26 cellular contexts compared by ENCODE assay signal in the genomic region with DNA sequence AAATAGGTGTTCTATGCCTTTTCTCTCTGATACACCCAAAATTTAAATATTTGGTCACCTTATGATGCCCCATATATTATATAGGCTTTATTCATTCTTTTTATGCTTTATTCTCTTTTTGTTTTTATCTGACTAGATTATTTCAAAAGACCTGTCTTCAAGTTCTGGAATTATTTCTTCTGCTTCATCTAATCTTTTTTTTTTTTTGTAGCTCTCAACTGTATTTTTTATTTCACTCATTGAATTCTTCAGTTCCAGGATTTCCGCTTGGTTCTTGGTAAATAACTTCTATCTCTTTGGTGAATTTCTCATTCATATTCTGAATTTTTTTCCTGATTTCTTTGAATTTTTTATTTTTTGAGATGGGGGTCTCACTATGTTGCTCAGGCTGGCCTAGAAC. TPM values are rescaled to one million over a fixed set of nuclear protein-coding genes. Genes with fewer than 3 reads are reported as not detected.
A peak's percentile ranks its signal among the peaks of the same experiment; 100 is the strongest.
DNase-seq lines count a peak whose midpoint lies in the region; ATAC-seq, FAIRE-seq and TF ChIP-seq lines count a peak whose summit lies in the region.
"Had no signal": no experiment of that assay in that cellular context is flagged by ENCODE, and none has a peak within 500 bp of the region (broad histone marks: within the 10 kb centered on the region; RNA-seq: fewer than 3 reads in every experiment).

No MANE protein-coding gene starts in this region.

- no peak overlapping the region for H3K4me2 ChIP-seq in HepG2 (ENCODE audit: low read depth, low read length)
- H3K4me2 ChIP-seq in K562 (ENCODE audit: insufficient read depth, low read length) = no peak overlapping the region
- H3K4me2 ChIP-seq: BLaER1, GM23338 had no signal

- TF ChIP-seq EP300 in HepG2 (IDR thresholded peaks at IDR 0.05; ENCODE audit: low read depth in 2 of 2, low read length in 2 of 2) (no peak), HepG2 (CRISPR knock-in tag; IDR thresholded peaks at IDR 0.05; ENCODE audit: borderline replicate concordance) (no peak), K562 (IDR thresholded peaks at IDR 0.05; ENCODE audit: low read length) (no peak)

- TF ChIP-seq RAD21 in HepG2 (CRISPR knock-in tag; IDR thresholded peaks at IDR 0.05) (no peak), K562 (CRISPR knock-in tag; conservative IDR thresholded peaks at IDR 0.05 in 1 of 2, IDR thresholded peaks at IDR 0.05 in 1 of 2) (no peak)

- H2AFZ ChIP-seq in HepG2 (ENCODE audit: low read length) = no peak overlapping the region
- no peak overlapping the region for H2AFZ ChIP-seq in K562 (ENCODE audit: low read depth, low read length)
- H2AFZ ChIP-seq: GM23338 had no signal

- H3K4me1 ChIP-seq in HepG2 (ENCODE audit: insufficient read depth, low read length) (no peaks in the 10 kb centered on the region), right lobe of liver (no peaks in the 10 kb centered on the region), K562 (replicated peaks in 1 of 2; ENCODE audit: control insufficient read depth in 2 of 2, insufficient read depth in 2 of 2, low read length in 2 of 2) (peaks cover 5 to 10% of the 10 kb centered on the region in 2 experiments; a peak in 3 of 5 replicates)
- H3K4me1 ChIP-seq: Caco-2 had no signal

- BruUV-seq in HepG2 (replicated peaks; lab: Mats Ljungman, UMichigan) (no TSS peak), K562 (replicated peaks; lab: Mats Ljungman, UMichigan) (no TSS peak)

- H4K20me1 ChIP-seq in HepG2 (ENCODE audit: insufficient read depth, low read length) (no peaks in the 10 kb centered on the region), K562 (replicated peaks; ENCODE audit: control insufficient read depth, insufficient read depth, low read length) (no peaks in the 10 kb centered on the region)
- H4K20me1 ChIP-seq: BLaER1 had no signal

- peak; percentile 19 for DNase-seq in DMS 273 (lab: John Stamatoyannopoulos, UW; ENCODE audit: unreplicated experiment)
- DNase-seq in DMS 273 treated with DMSO at 0.1 percent for 48 hours (lab: John Stamatoyannopoulos, UW) = no peak
- DNase-seq in HepG2 (ENCODE audit: low spot score) = no peak
- no peak for DNase-seq in right lobe of liver
- DNase-seq in K562 (ENCODE audit: extremely low read depth in 1 of 4, low spot score in 3 of 4) = no peak
- DNase-seq: Caco-2; CD4-positive, CD25-positive, alpha-beta regulatory T cell; CD8-positive, alpha-beta T cell; DMS53; DMS79 treated with DMSO at 0.1 percent for 48 hours; GF-D8; H9; HFFc6 had no signal

- H3K4me3 ChIP-seq in HepG2 (replicated peaks in 1 of 3; ENCODE audit: insufficient read depth in 1 of 3, low read depth in 2 of 3, low read length in 3 of 3) = no peak overlapping the region
- no peak overlapping the region for H3K4me3 ChIP-seq in right lobe of liver
- H3K4me3 ChIP-seq in K562 = no peak overlapping the region
- H3K4me3 ChIP-seq: BLaER1, GM23338 had no signal

- intact Hi-C loops in HepG2 (cut with micrococcal nuclease; ENCODE audit: unreplicated experiment) = no loop called here
- intact Hi-C loops in right lobe of liver (cut with DNase I) = no loop called here
- intact Hi-C loops in K562 (cut with micrococcal nuclease) = no loop called here

- H3K79me2 ChIP-seq in HepG2 (ENCODE audit: insufficient read depth, low read length) = no peaks in the 10 kb centered on the region
- no peaks in the 10 kb centered on the region for H3K79me2 ChIP-seq in K562 (ENCODE audit: control insufficient read depth, insufficient read depth, low read length)

- H3K27me3 ChIP-seq in HepG2 (ENCODE audit: control insufficient read depth in 1 of 2, insufficient read depth in 2 of 2, low read length in 2 of 2) (peaks cover 0 to 2% of the 10 kb centered on the region in 2 experiments; a peak in 1 of 5 replicates), right lobe of liver (no peaks in the 10 kb centered on the region), K562 (ENCODE audit: control insufficient read depth in 2 of 2, insufficient read depth in 2 of 2, low read length in 2 of 2) (no peaks in the 10 kb centered on the region)
- H3K27me3 ChIP-seq: BLaER1 had no signal

- H3K27ac ChIP-seq in HepG2 (ENCODE audit: extremely low read length, insufficient read depth, low read length) (no peak overlapping the region), right lobe of liver (no peak overlapping the region), K562 (ENCODE audit: extremely low read depth, low read depth, low read length) (no peak overlapping the region)
- H3K27ac ChIP-seq: 22Rv1, BLaER1, C4-2B had no signal

- in situ Hi-C loops in HepG2 (cut with HindIII; ENCODE audit: extremely low pct_ligation_motif_present, low pct_unique_long_range_greater_than_20kb) (no loop called here), K562 (cut with MboI) (no loop called here)

- H3K9me3 ChIP-seq in HepG2 (ENCODE audit: low read length) (peaks cover 44% of the 10 kb centered on the region), right lobe of liver (peaks cover 0 to 3% (median 0%) of the 10 kb centered on the region in 4 donors), K562 (replicated peaks; ENCODE audit: control insufficient read depth, insufficient read depth, low read depth, low read length) (peaks cover 10% of the 10 kb centered on the region)

- no peaks in the 10 kb centered on the region for H3K36me3 ChIP-seq in HepG2 (replicated peaks in 1 of 2; ENCODE audit: control insufficient read depth in 1 of 2, insufficient read depth in 2 of 2, low read length in 2 of 2)
- H3K36me3 ChIP-seq in right lobe of liver = no peaks in the 10 kb centered on the region
- no peaks in the 10 kb centered on the region for H3K36me3 ChIP-seq in K562 (ENCODE audit: control insufficient read depth, insufficient read depth, low read length)
- H3K36me3 ChIP-seq: BLaER1 had no signal

- WGBS in HepG2 (ENCODE audit: low lambda C conversion rate) = 22% methylated on average over 1 of the region's 1 CpG
- WGBS in right lobe of liver (ENCODE audit: insufficient coverage, low coverage, low lambda C conversion rate, missing lambda C conversion rate) = 90% methylated on average over 1 of the region's 1 CpG
- WGBS in K562 (ENCODE audit: insufficient coverage, low coverage, missing lambda C conversion rate) = 0% methylated on average over 1 of the region's 1 CpG

- CTCF ChIA-PET in HepG2 (lab: Yijun Ruan, JAX; ENCODE audit: low intra/inter-chr PET ratio, low total read pairs) = no interaction called here
- CTCF ChIA-PET in K562 (lab: Yijun Ruan, JAX; ENCODE audit: low intra/inter-chr PET ratio) = no interaction called here

- FAIRE-seq in HepG2 (lab: Jason Lieb, UNC) (no peak), K562 (lab: Jason Lieb, UNC) (no peak)
- FAIRE-seq: A204.1, GM12892 had no signal

- H3K9ac ChIP-seq in HepG2 (ENCODE audit: insufficient read depth, low read depth, low read length) (no peak overlapping the region), K562 (ENCODE audit: insufficient read depth in 1 of 2, low read depth in 2 of 2, low read length in 2 of 2) (no peak overlapping the region)
- H3K9ac ChIP-seq: BLaER1 had no signal

- TF ChIP-seq CTCF in HepG2 (CRISPR knock-in tag; IDR thresholded peaks at IDR 0.05) = no peak
- no peak for TF ChIP-seq CTCF in right lobe of liver (IDR thresholded peaks at IDR 0.05)
- TF ChIP-seq CTCF in K562 (IDR thresholded peaks at IDR 0.05 in 2 of 3, conservative IDR thresholded peaks at IDR 0.05 in 1 of 3; ENCODE audit: insufficient read depth in 2 of 3, low read depth in 1 of 3, low read length in 3 of 3) = no peak

- POLR2A ChIA-PET in HepG2 (lab: Yijun Ruan, JAX) = no interaction called here
- POLR2A ChIA-PET in K562 (lab: Yijun Ruan, JAX) = no interaction called here

- H3K9me1 ChIP-seq in K562 (ENCODE audit: control insufficient read depth, insufficient read depth, low read length) = no peaks in the 10 kb centered on the region

- ATAC-seq in HepG2 = no peak
- ATAC-seq in right lobe of liver = no peak
- no peak for ATAC-seq in K562
- ATAC-seq in GM19463 (IDR thresholded peaks at IDR 0.05; ENCODE audit: unreplicated experiment) = no peak
- ATAC-seq: CD8-positive, alpha-beta T cell; GM23338; HCT116 had no signal

- TF ChIP-seq POLR2A in HepG2 (IDR thresholded peaks at IDR 0.05; ENCODE audit: insufficient read depth in 1 of 2, low read depth in 2 of 2, low read length in 2 of 2) (no peak), right lobe of liver (IDR thresholded peaks at IDR 0.05) (no peak), K562 (conservative IDR thresholded peaks at IDR 0.05) (no peak)

RNA-seq across cellular contexts. Expression of gene CLEC4M, which starts 3.9 kb away (rescaled TPM):
- not detected in 2 replicates for total RNA-seq in HepG2 (2016; rRNA removed; fragmentation: Illumina TruSeq; extraction: Trizol)
- total RNA-seq in HepG2 (2016; cell fraction: cytosol; rRNA removed; fragmentation: Illumina TruSeq; extraction: Trizol; ENCODE audit: low read depth) = not detected in 2 replicates
- not detected in 2 replicates for total RNA-seq in HepG2 (2016; cell fraction: insoluble cytoplasmic fraction; rRNA removed; fragmentation: Illumina TruSeq; extraction: Trizol)
- total RNA-seq in HepG2 (2016; cell fraction: membrane; rRNA removed; fragmentation: Illumina TruSeq; extraction: Trizol) = not detected in 2 replicates
- total RNA-seq in HepG2 (2016; cell fraction: nucleus; rRNA removed; fragmentation: Illumina TruSeq; extraction: Trizol) = not detected in 2 replicates
- 0.07 TPM in 1 of 2 replicates, not detected in the other for polyA plus RNA-seq in HepG2 (2011; rRNA removed)
- polyA plus RNA-seq in HepG2 (2011; cell fraction: cytosol; rRNA removed) = not detected in 2 replicates
- not detected in 2 replicates for polyA plus RNA-seq in HepG2 (2011; cell fraction: nucleus; rRNA removed)
- not detected in 2 replicates for polyA plus RNA-seq in HepG2 (2012)
- polyA plus RNA-seq in HepG2 (2016; cell fraction: cytosol; fragmentation: Illumina TruSeq; extraction: Trizol; ENCODE audit: low read depth) = not detected in 2 replicates
- not detected in 2 replicates for polyA plus RNA-seq in HepG2 (2016; cell fraction: insoluble cytoplasmic fraction; fragmentation: Illumina TruSeq; extraction: Trizol; ENCODE audit: low read depth)
- polyA plus RNA-seq in HepG2 (2016; cell fraction: membrane; fragmentation: Illumina TruSeq; extraction: Trizol; ENCODE audit: low read depth) = not detected in 2 replicates
- polyA plus RNA-seq in HepG2 (2016; cell fraction: nucleus; fragmentation: Illumina TruSeq; extraction: Trizol; ENCODE audit: insufficient read depth, low read depth) = not detected in 2 replicates
- polyA minus RNA-seq in HepG2 (2011; rRNA and poly(A)+ RNA removed; ENCODE audit: low replicate concordance) = not detected in 2 replicates
- not detected in 2 replicates for polyA minus RNA-seq in HepG2 (2011; cell fraction: cytosol; rRNA and poly(A)+ RNA removed)
- not detected in 2 replicates for polyA minus RNA-seq in HepG2 (2011; cell fraction: nucleus; rRNA and poly(A)+ RNA removed)
- 10 to 100 TPM; 12.8 to 64.8 (median 20.8) TPM for total RNA-seq in right lobe of liver
- total RNA-seq in K562 (2011; cell fraction: chromatin; rRNA removed; ENCODE audit: low replicate concordance) = 0.37 and 0.69 TPM in 2 replicates
- total RNA-seq in K562 (2011; cell fraction: nucleolus; rRNA removed) = 0.53 and 0.83 TPM in 2 replicates
- 0.23 TPM in 1 of 2 replicates, not detected in the other for total RNA-seq in K562 (2011; cell fraction: nucleoplasm; rRNA removed)
- total RNA-seq in K562 (2014; rRNA removed) = not detected in 2 replicates
- total RNA-seq in K562 (2014; rRNA removed; fragmentation: Illumina TruSeq; extraction: Trizol) = not detected in 2 replicates
- total RNA-seq in K562 (2015; rRNA removed; fragmentation: Illumina TruSeq; extraction: Trizol) = not detected in 2 replicates
- 0.27 TPM in 1 of 2 replicates, not detected in the other for total RNA-seq in K562 (2021)
- polyA plus RNA-seq in K562 (2011; rRNA removed) = 0.18 and 0.62 TPM in 2 replicates
- polyA plus RNA-seq in K562 (2011; cell fraction: cytosol; rRNA removed) = 0.19 and 0.32 TPM in 2 replicates
- 2.4 and 4.7 TPM in 2 replicates for polyA plus RNA-seq in K562 (2011; cell fraction: nucleus; rRNA removed)
- polyA plus RNA-seq in K562 (2012) = 0.05 and 0.58 TPM in 2 replicates
- not detected in 2 replicates for polyA plus RNA-seq in K562 (2014; fragmentation: Illumina TruSeq; extraction: Trizol)
- polyA plus RNA-seq in K562 (2014; fragmentation: Nextera tagmentation; extraction: Ambion mirVana) = under 1 TPM in 1 of 2 experiments, not detected in 1; 0.08 TPM
- not detected in 2 replicates for polyA plus RNA-seq in K562 (2014; rRNA removed)
- polyA minus RNA-seq in K562 (2011; rRNA and poly(A)+ RNA removed) = 0.27 TPM in 1 of 2 replicates, not detected in the other
- not detected in 2 replicates for polyA minus RNA-seq in K562 (2011; cell fraction: cytosol; rRNA and poly(A)+ RNA removed)
- polyA minus RNA-seq in K562 (2011; cell fraction: nucleus; rRNA and poly(A)+ RNA removed) = not detected in 2 replicates
- total RNA-seq: Caco-2; CD4-positive, CD25-positive, alpha-beta regulatory T cell; CD8-positive, alpha-beta T cell; Daoy; G401; GM23338; H4; H9; HFFc6 had no signal
- polyA plus RNA-seq: AG04450, GM23338 had no signal

RNA-seq across cellular contexts. Expression of gene CD209, which starts 11.8 kb away (rescaled TPM):
- total RNA-seq in HepG2 (2016; rRNA removed; fragmentation: Illumina TruSeq; extraction: Trizol) (not detected in 2 replicates), right lobe of liver (1 to 10 TPM in 4 of 6 experiments, under 1 TPM in 2; 0.42 to 6.7 (median 2.8) TPM), K562 (2014; rRNA removed) (not detected in 2 replicates), K562 (2014; rRNA removed; fragmentation: Illumina TruSeq; extraction: Trizol) (not detected in 2 replicates), K562 (2015; rRNA removed; fragmentation: Illumina TruSeq; extraction: Trizol) (not detected in 2 replicates), K562 (2021) (not detected in 2 replicates)
- total RNA-seq in HepG2 (2016; cell fraction: cytosol; rRNA removed; fragmentation: Illumina TruSeq; extraction: Trizol; ENCODE audit: low read depth) = not detected in 2 replicates
- not detected in 2 replicates for total RNA-seq in HepG2 (2016; cell fraction: insoluble cytoplasmic fraction; rRNA removed; fragmentation: Illumina TruSeq; extraction: Trizol)
- not detected in 2 replicates for total RNA-seq in HepG2 (2016; cell fraction: membrane; rRNA removed; fragmentation: Illumina TruSeq; extraction: Trizol)
- total RNA-seq in HepG2 (2016; cell fraction: nucleus; rRNA removed; fragmentation: Illumina TruSeq; extraction: Trizol) = not detected in 2 replicates
- polyA plus RNA-seq in HepG2 (2011; rRNA removed) (not detected in 2 replicates), K562 (2011; rRNA removed) (0.01 TPM in 2 replicates), K562 (2014; fragmentation: Illumina TruSeq; extraction: Trizol) (not detected in 2 replicates), K562 (2014; fragmentation: Nextera tagmentation; extraction: Ambion mirVana) (not detected), K562 (2014; rRNA removed) (not detected in 2 replicates)
- polyA plus RNA-seq in HepG2 (2011; cell fraction: cytosol; rRNA removed) = not detected in 2 replicates
- polyA plus RNA-seq in HepG2 (2011; cell fraction: nucleus; rRNA removed) = not detected in 2 replicates
- not detected in 2 replicates for polyA plus RNA-seq in HepG2 (2012)
- polyA plus RNA-seq in HepG2 (2016; cell fraction: cytosol; fragmentation: Illumina TruSeq; extraction: Trizol; ENCODE audit: low read depth) = not detected in 2 replicates
- polyA plus RNA-seq in HepG2 (2016; cell fraction: insoluble cytoplasmic fraction; fragmentation: Illumina TruSeq; extraction: Trizol; ENCODE audit: low read depth) = not detected in 2 replicates
- not detected in 2 replicates for polyA plus RNA-seq in HepG2 (2016; cell fraction: membrane; fragmentation: Illumina TruSeq; extraction: Trizol; ENCODE audit: low read depth)
- polyA plus RNA-seq in HepG2 (2016; cell fraction: nucleus; fragmentation: Illumina TruSeq; extraction: Trizol; ENCODE audit: insufficient read depth, low read depth) = not detected in 2 replicates
- not detected in 2 replicates for polyA minus RNA-seq in HepG2 (2011; rRNA and poly(A)+ RNA removed; ENCODE audit: low replicate concordance)
- polyA minus RNA-seq in HepG2 (2011; cell fraction: cytosol; rRNA and poly(A)+ RNA removed) = not detected in 2 replicates
- polyA minus RNA-seq in HepG2 (2011; cell fraction: nucleus; rRNA and poly(A)+ RNA removed) = not detected in 2 replicates
- not detected in 2 replicates for total RNA-seq in K562 (2011; cell fraction: chromatin; rRNA removed; ENCODE audit: low replicate concordance)
- total RNA-seq in K562 (2011; cell fraction: nucleolus; rRNA removed) = not detected in 2 replicates
- not detected in 2 replicates for total RNA-seq in K562 (2011; cell fraction: nucleoplasm; rRNA removed)
- 0.01 and 0.04 TPM in 2 replicates for polyA plus RNA-seq in K562 (2011; cell fraction: cytosol; rRNA removed)
- not detected in 2 replicates for polyA plus RNA-seq in K562 (2011; cell fraction: nucleus; rRNA removed)
- polyA plus RNA-seq in K562 (2012) = 0.04 TPM in 1 of 2 replicates, not detected in the other
- polyA minus RNA-seq in K562 (2011; rRNA and poly(A)+ RNA removed) = not detected in 2 replicates
- polyA minus RNA-seq in K562 (2011; cell fraction: cytosol; rRNA and poly(A)+ RNA removed) = not detected in 2 replicates
- not detected in 2 replicates for polyA minus RNA-seq in K562 (2011; cell fraction: nucleus; rRNA and poly(A)+ RNA removed)
- total RNA-seq: B cell; Caco-2; CD4-positive, CD25-positive, alpha-beta regulatory T cell; CD8-positive, alpha-beta T cell; Daoy; G401; H9; HFFc6 had no signal
- polyA plus RNA-seq: AG04450; CD4-positive, CD25-positive, alpha-beta regulatory T cell; GM23338 had no signal

RNA-seq across cellular contexts. Expression of gene CLEC4G, which starts 27.2 kb away (rescaled TPM):
- total RNA-seq in HepG2 (2016; rRNA removed; fragmentation: Illumina TruSeq; extraction: Trizol) (not detected in 2 replicates), right lobe of liver (10 to 100 TPM; 25.7 to 59.0 (median 38.2) TPM), K562 (2014; rRNA removed) (not detected in 2 replicates), K562 (2014; rRNA removed; fragmentation: Illumina TruSeq; extraction: Trizol) (not detected in 2 replicates), K562 (2015; rRNA removed; fragmentation: Illumina TruSeq; extraction: Trizol) (not detected in 2 replicates), K562 (2021) (not detected in 2 replicates)
- total RNA-seq in HepG2 (2016; cell fraction: cytosol; rRNA removed; fragmentation: Illumina TruSeq; extraction: Trizol; ENCODE audit: low read depth) = not detected in 2 replicates
- total RNA-seq in HepG2 (2016; cell fraction: insoluble cytoplasmic fraction; rRNA removed; fragmentation: Illumina TruSeq; extraction: Trizol) = not detected in 2 replicates
- not detected in 2 replicates for total RNA-seq in HepG2 (2016; cell fraction: membrane; rRNA removed; fragmentation: Illumina TruSeq; extraction: Trizol)
- not detected in 2 replicates for total RNA-seq in HepG2 (2016; cell fraction: nucleus; rRNA removed; fragmentation: Illumina TruSeq; extraction: Trizol)
- polyA plus RNA-seq in HepG2 (2011; rRNA removed) (not detected in 2 replicates), K562 (2011; rRNA removed) (not detected in 2 replicates), K562 (2014; fragmentation: Illumina TruSeq; extraction: Trizol) (not detected in 2 replicates), K562 (2014; fragmentation: Nextera tagmentation; extraction: Ambion mirVana) (not detected), K562 (2014; rRNA removed) (not detected in 2 replicates)
- not detected in 2 replicates for polyA plus RNA-seq in HepG2 (2011; cell fraction: cytosol; rRNA removed)
- polyA plus RNA-seq in HepG2 (2011; cell fraction: nucleus; rRNA removed) = not detected in 2 replicates
- polyA plus RNA-seq in HepG2 (2012) = not detected in 2 replicates
- polyA plus RNA-seq in HepG2 (2016; cell fraction: cytosol; fragmentation: Illumina TruSeq; extraction: Trizol; ENCODE audit: low read depth) = not detected in 2 replicates
- polyA plus RNA-seq in HepG2 (2016; cell fraction: insoluble cytoplasmic fraction; fragmentation: Illumina TruSeq; extraction: Trizol; ENCODE audit: low read depth) = not detected in 2 replicates
- not detected in 2 replicates for polyA plus RNA-seq in HepG2 (2016; cell fraction: membrane; fragmentation: Illumina TruSeq; extraction: Trizol; ENCODE audit: low read depth)
- polyA plus RNA-seq in HepG2 (2016; cell fraction: nucleus; fragmentation: Illumina TruSeq; extraction: Trizol; ENCODE audit: insufficient read depth, low read depth) = not detected in 2 replicates
- polyA minus RNA-seq in HepG2 (2011; rRNA and poly(A)+ RNA removed; ENCODE audit: low replicate concordance) = not detected in 2 replicates
- not detected in 2 replicates for polyA minus RNA-seq in HepG2 (2011; cell fraction: cytosol; rRNA and poly(A)+ RNA removed)
- not detected in 2 replicates for polyA minus RNA-seq in HepG2 (2011; cell fraction: nucleus; rRNA and poly(A)+ RNA removed)
- total RNA-seq in K562 (2011; cell fraction: chromatin; rRNA removed; ENCODE audit: low replicate concordance) = not detected in 2 replicates
- not detected in 2 replicates for total RNA-seq in K562 (2011; cell fraction: nucleolus; rRNA removed)
- not detected in 2 replicates for total RNA-seq in K562 (2011; cell fraction: nucleoplasm; rRNA removed)
- not detected in 2 replicates for polyA plus RNA-seq in K562 (2011; cell fraction: cytosol; rRNA removed)
- not detected in 2 replicates for polyA plus RNA-seq in K562 (2011; cell fraction: nucleus; rRNA removed)
- not detected in 2 replicates for polyA plus RNA-seq in K562 (2012)
- not detected in 2 replicates for polyA minus RNA-seq in K562 (2011; rRNA and poly(A)+ RNA removed)
- polyA minus RNA-seq in K562 (2011; cell fraction: cytosol; rRNA and poly(A)+ RNA removed) = not detected in 2 replicates
- not detected in 2 replicates for polyA minus RNA-seq in K562 (2011; cell fraction: nucleus; rRNA and poly(A)+ RNA removed)
- total RNA-seq: B cell; Caco-2; CD4-positive, CD25-positive, alpha-beta regulatory T cell; CD8-positive, alpha-beta T cell; Daoy; G401; H4; H9; HFFc6 had no signal
- polyA plus RNA-seq: AG04450; CD4-positive, CD25-positive, alpha-beta regulatory T cell had no signal

RNA-seq across cellular contexts. Expression of gene FCER2, which starts 57.2 kb away (rescaled TPM):
- total RNA-seq in HepG2 (2016; rRNA removed; fragmentation: Illumina TruSeq; extraction: Trizol) = not detected in 2 replicates
- total RNA-seq in HepG2 (2016; cell fraction: cytosol; rRNA removed; fragmentation: Illumina TruSeq; extraction: Trizol; ENCODE audit: low read depth) = not detected in 2 replicates
- not detected in 2 replicates for total RNA-seq in HepG2 (2016; cell fraction: insoluble cytoplasmic fraction; rRNA removed; fragmentation: Illumina TruSeq; extraction: Trizol)
- total RNA-seq in HepG2 (2016; cell fraction: membrane; rRNA removed; fragmentation: Illumina TruSeq; extraction: Trizol) = not detected in 2 replicates
- total RNA-seq in HepG2 (2016; cell fraction: nucleus; rRNA removed; fragmentation: Illumina TruSeq; extraction: Trizol) = not detected in 2 replicates
- polyA plus RNA-seq in HepG2 (2011; rRNA removed) = not detected in 2 replicates
- polyA plus RNA-seq in HepG2 (2011; cell fraction: cytosol; rRNA removed) = 0.03 TPM in 1 of 2 replicates, not detected in the other
- 0.09 TPM in 1 of 2 replicates, not detected in the other for polyA plus RNA-seq in HepG2 (2011; cell fraction: nucleus; rRNA removed)
- polyA plus RNA-seq in HepG2 (2012) = not detected in 2 replicates
- polyA plus RNA-seq in HepG2 (2016; cell fraction: cytosol; fragmentation: Illumina TruSeq; extraction: Trizol; ENCODE audit: low read depth) = not detected in 2 replicates
- polyA plus RNA-seq in HepG2 (2016; cell fraction: insoluble cytoplasmic fraction; fragmentation: Illumina TruSeq; extraction: Trizol; ENCODE audit: low read depth) = not detected in 2 replicates
- not detected in 2 replicates for polyA plus RNA-seq in HepG2 (2016; cell fraction: membrane; fragmentation: Illumina TruSeq; extraction: Trizol; ENCODE audit: low read depth)
- polyA plus RNA-seq in HepG2 (2016; cell fraction: nucleus; fragmentation: Illumina TruSeq; extraction: Trizol; ENCODE audit: insufficient read depth, low read depth) = not detected in 2 replicates
- 0.14 TPM in 1 of 2 replicates, not detected in the other for polyA minus RNA-seq in HepG2 (2011; rRNA and poly(A)+ RNA removed; ENCODE audit: low replicate concordance)
- polyA minus RNA-seq in HepG2 (2011; cell fraction: cytosol; rRNA and poly(A)+ RNA removed) = not detected in 2 replicates
- polyA minus RNA-seq in HepG2 (2011; cell fraction: nucleus; rRNA and poly(A)+ RNA removed) = not detected in 2 replicates
- total RNA-seq in right lobe of liver = under 1 TPM in 2 of 6 experiments, not detected in 4; 0.18 to 0.29 TPM
- total RNA-seq in K562 (2011; cell fraction: chromatin; rRNA removed; ENCODE audit: low replicate concordance) = 0.19 TPM in 1 of 2 replicates, not detected in the other
- total RNA-seq in K562 (2011; cell fraction: nucleolus; rRNA removed) = not detected in 2 replicates
- not detected in 2 replicates for total RNA-seq in K562 (2011; cell fraction: nucleoplasm; rRNA removed)
- total RNA-seq in K562 (2014; rRNA removed) = not detected in 2 replicates
- total RNA-seq in K562 (2014; rRNA removed; fragmentation: Illumina TruSeq; extraction: Trizol) = not detected in 2 replicates
- total RNA-seq in K562 (2015; rRNA removed; fragmentation: Illumina TruSeq; extraction: Trizol) = not detected in 2 replicates
- total RNA-seq in K562 (2021) = 0.11 and 0.38 TPM in 2 replicates
- polyA plus RNA-seq in K562 (2011; rRNA removed) = not detected in 2 replicates
- 0.04 TPM in 2 replicates for polyA plus RNA-seq in K562 (2011; cell fraction: cytosol; rRNA removed)
- 0.17 TPM in 1 of 2 replicates, not detected in the other for polyA plus RNA-seq in K562 (2011; cell fraction: nucleus; rRNA removed)
- polyA plus RNA-seq in K562 (2012) = 0.17 TPM in 1 of 2 replicates, not detected in the other
- not detected in 2 replicates for polyA plus RNA-seq in K562 (2014; fragmentation: Illumina TruSeq; extraction: Trizol)
- polyA plus RNA-seq in K562 (2014; fragmentation: Nextera tagmentation; extraction: Ambion mirVana) = not detected
- not detected in 2 replicates for polyA plus RNA-seq in K562 (2014; rRNA removed)
- polyA minus RNA-seq in K562 (2011; rRNA and poly(A)+ RNA removed) = not detected in 2 replicates
- not detected in 2 replicates for polyA minus RNA-seq in K562 (2011; cell fraction: cytosol; rRNA and poly(A)+ RNA removed)
- not detected in 2 replicates for polyA minus RNA-seq in K562 (2011; cell fraction: nucleus; rRNA and poly(A)+ RNA removed)
- total RNA-seq: Caco-2; CD4-positive, CD25-positive, alpha-beta regulatory T cell; Daoy; G401; GM23338; H4; H9; HFFc6 had no signal
- polyA plus RNA-seq: AG04450 had no signal

Comparison
In these comparisons a context has a peak if more than half of its experiments do, and no peak if none do; other contexts are left out.
1. RNA of gene CLEC4M, which starts 3.9 kb away (total RNA-seq): 12.8 to 64.8 TPM in right lobe of liver; 0.23 to 0.83 TPM in K562 and not detected in HepG2; every median in the first group is over 4 times any median in the second.
2. RNA of gene CLEC4G, which starts 27.2 kb away (total RNA-seq): 25.7 to 59.0 TPM in right lobe of liver; not detected in HepG2 and not detected in K562; every median in the first group is over 10 times any median in the second.